Comparison of ENCODE assay signal across 27 cellular contexts in genomic region chr18:2872095-2872494, GRCh38.
"Had no signal": no experiment of that assay in that cellular context is flagged by ENCODE, and none has a peak within 500 bp of the region (broad histone marks: within the 10 kb centered on the region; RNA-seq: fewer than 3 reads in every experiment).

No MANE protein-coding gene starts in this region.

- DNase-seq: hypothalamus; immature natural killer cell; left ventricle myocardium inferior; mesendoderm; naive B cell; natural killer cell; nephron progenitor cell; retina; right cardiac atrium; sigmoid colon; small intestine; spleen; stimulated activated CD4-positive, alpha-beta T cell treated with anti-CD3 and anti-CD28 coated beads, Interleukin-1b, Interleukin-23, amount 100 ng/mL, for 48 hours; stimulated activated CD4-positive, alpha-beta T cell treated with anti-CD3 and anti-CD28 coated beads, Interleukin-2, amount 100 ng/mL, for 48 hours; stimulated activated CD4-positive, alpha-beta T cell treated with anti-CD3 and anti-CD28 coated beads, Interleukin-4, amount 100 ng/mL, for 4 hours; stimulated activated CD8-positive, alpha-beta memory T cell treated with anti-CD3 and anti-CD28 coated beads, Interleukin-4, amount 100 ng/mL, for 48 hours; stimulated activated naive CD4-positive, alpha-beta T cell treated with Interleukin-2 at 50 U/mL for 16 hours; stimulated activated naive CD8-positive, alpha-beta T cell treated with anti-CD3 and anti-CD28 coated beads, Interleukin-15, amount 100 ng/mL, for 72 hours; substantia nigra had no signal

- H3K4me2 ChIP-seq: neural progenitor cell had no signal

- H3K9ac ChIP-seq: neural progenitor cell had no signal

- H3K36me3 ChIP-seq: left ventricle myocardium inferior, neural progenitor cell, neutrophil, prostate gland, sigmoid colon, spleen, tibial nerve, uterus had no signal

- FAIRE-seq: islet of Langerhans, small intestine had no signal

- H3K27me3 ChIP-seq: neural progenitor cell, neutrophil, sigmoid colon, spleen, tibial nerve, uterus had no signal

- H2AFZ ChIP-seq: neural progenitor cell had no signal

- H3K9me3 ChIP-seq: left ventricle myocardium inferior, neutrophil, prostate gland, sigmoid colon, spleen, tibial nerve, uterus had no signal

- H3K4me1 ChIP-seq: neural progenitor cell, prostate gland, uterus had no signal

- ATAC-seq: natural killer cell; right cardiac atrium; stimulated activated memory B cell treated with anti-CD40 and anti-IgM and Interleukin-4, amounts not matched to agents 10 μg/mL and 1 μg/mL and 100 μg/mL, for 72 hours; stimulated activated naive CD8-positive, alpha-beta T cell treated with anti-CD3 and anti-CD28 coated beads, Interleukin-15, amount 100 ng/mL, for 72 hours had no signal

- H3K4me3 ChIP-seq: left ventricle myocardium inferior, lung, neural progenitor cell, prostate gland, sigmoid colon, spleen, tibial nerve, uterus had no signal

- H3K27ac ChIP-seq: left ventricle myocardium inferior, neural progenitor cell, neutrophil, prostate gland, sigmoid colon, spleen, tibial nerve, uterus had no signal
